ENCODE assay signal across 28 cellular contexts in the genomic region with DNA sequence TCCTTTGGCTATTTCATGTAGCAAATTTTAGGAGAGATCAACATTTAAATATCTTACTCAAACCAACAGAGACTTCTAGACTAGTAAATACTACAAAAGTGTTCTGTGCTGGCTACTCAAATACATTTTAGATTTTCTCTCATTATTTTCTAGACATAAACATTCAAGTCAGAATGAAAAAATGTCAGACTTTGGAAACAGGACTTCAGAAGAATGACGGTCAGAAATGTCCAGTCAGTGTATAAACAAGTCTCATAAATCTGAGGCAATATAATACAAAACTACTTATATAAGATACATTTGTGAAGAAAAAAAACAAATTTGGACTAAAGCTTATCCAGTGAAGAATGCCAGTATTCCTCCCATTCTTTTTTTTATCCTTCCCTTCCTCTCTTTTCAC. TPM values are rescaled to one million over a fixed set of nuclear protein-coding genes. Genes with fewer than 3 reads are reported as not detected.
DNase-seq lines count a peak whose midpoint lies in the region; ATAC-seq, FAIRE-seq and TF ChIP-seq lines count a peak whose summit lies in the region.
"Had no signal": no experiment of that assay in that cellular context is flagged by ENCODE, and none has a peak within 500 bp of the region (broad histone marks: within the 10 kb centered on the region; RNA-seq: fewer than 3 reads in every experiment).

No MANE protein-coding gene starts in this region.

- H3K27me3 Mint-ChIP-seq in MCF 10A (ENCODE audit: insufficient read depth, unreplicated experiment) (peaks cover 5% of the 10 kb centered on the region), astrocyte (ENCODE audit: low read depth, unreplicated experiment) (no peaks in the 10 kb centered on the region), osteocyte (ENCODE audit: unreplicated experiment) (peaks cover 8% of the 10 kb centered on the region)
- H3K27me3 Mint-ChIP-seq: CD4-positive, alpha-beta T cell had no signal

- CTCF ChIA-PET in MCF 10A (lab: Yijun Ruan, JAX), result interaction anchor here (0.8 to 1.3 kb wide), 3 partner anchors 153 to 376 kb away, joined by 3 to 5 read pairs (median 4); no protein-coding TSS in a partner anchor

- H3K36me3 Mint-ChIP-seq in MCF 10A (ENCODE audit: insufficient read depth, unreplicated experiment) (peaks cover 5% of the 10 kb centered on the region), astrocyte (ENCODE audit: low read depth, unreplicated experiment) (no peaks in the 10 kb centered on the region), osteocyte (ENCODE audit: unreplicated experiment) (no peaks in the 10 kb centered on the region)

- DNase-seq in MCF 10A (ENCODE audit: unreplicated experiment) (no peak), breast epithelium (ENCODE audit: low spot score in 2 of 2) (no peak), astrocyte (ENCODE audit: low read depth) (no peak), iris pigment epithelial cell (ENCODE audit: low read depth) (peak; percentile 77), vagina (ENCODE audit: extremely low spot score in 2 of 2) (no peak), kidney glomerular epithelial cell (lab: John Stamatoyannopoulos, UW) (no peak), osteocyte (ENCODE audit: extremely low spot score, unreplicated experiment) (no peak)
- DNase-seq: 8988T; AML-193; CD4-positive, alpha-beta T cell; DMS53; GDM1; Kasumi-1; MV-4-11; NCI-H1105; NCI-H1436 treated with DMSO at 0.1 percent for 48 hours; NCI-H1930; NCI-H446; NCI-H524 treated with DMSO at 0.1 percent for 48 hours; NCI-H774; PC-3 had no signal

- H3K9me3 ChIP-seq in breast epithelium (no peaks in the 10 kb centered on the region), astrocyte (ENCODE audit: insufficient read depth, low read depth, low read length) (no peaks in the 10 kb centered on the region), vagina (no peaks in the 10 kb centered on the region)

- H3K4me3 ChIP-seq in breast epithelium (no peak overlapping the region), astrocyte (ENCODE audit: insufficient read depth, low read depth, low read length) (no peak overlapping the region), vagina (no peak overlapping the region)
- H3K4me3 ChIP-seq: BLaER1 treated with 17β-estradiol and CSF1 and Interleukin-3, amounts not matched to agents 10 nM and 100 nM; GM12878; K562 had no signal

- H3K79me2 ChIP-seq in astrocyte (ENCODE audit: insufficient read depth, low read length), result no peaks in the 10 kb centered on the region

- H3K27ac Mint-ChIP-seq in MCF 10A (ENCODE audit: low read depth, unreplicated experiment) (peak overlapping the region; percentile 17), astrocyte (ENCODE audit: unreplicated experiment) (no peak overlapping the region), osteocyte (ENCODE audit: unreplicated experiment) (no peak overlapping the region)
- H3K27ac Mint-ChIP-seq: CD4-positive, alpha-beta T cell had no signal

- peaks cover 16% of the 10 kb centered on the region for H3K4me1 Mint-ChIP-seq in MCF 10A (ENCODE audit: insufficient read depth, unreplicated experiment)
- no peaks in the 10 kb centered on the region for H3K4me1 Mint-ChIP-seq in astrocyte (ENCODE audit: low read depth, unreplicated experiment)
- peaks cover 5% of the 10 kb centered on the region for H3K4me1 Mint-ChIP-seq in osteocyte (ENCODE audit: unreplicated experiment)

- peak overlapping the region; percentile 20 for H3K4me2 ChIP-seq in astrocyte (ENCODE audit: low read length)
- H3K4me2 ChIP-seq: BLaER1 treated with 17β-estradiol and CSF1 and Interleukin-3, amounts not matched to agents 10 nM and 100 nM had no signal

- H4K20me1 ChIP-seq in astrocyte (ENCODE audit: insufficient read depth, low read length), result no peaks in the 10 kb centered on the region
- H4K20me1 ChIP-seq: BLaER1 treated with 17β-estradiol and CSF1 and Interleukin-3, amounts not matched to agents 10 nM and 100 nM had no signal

- no peak overlapping the region for H3K9ac ChIP-seq in astrocyte (ENCODE audit: low read length)
- H3K9ac ChIP-seq: BLaER1 treated with 17β-estradiol and CSF1 and Interleukin-3, amounts not matched to agents 10 nM and 100 nM had no signal

- no peak overlapping the region for H2AFZ ChIP-seq in astrocyte (ENCODE audit: low read depth, low read length)

- no peak for FAIRE-seq in astrocyte (lab: Jason Lieb, UNC)
- FAIRE-seq: GM12878, HepG2, K562 had no signal

- TF ChIP-seq CTCF in MCF 10A (IDR thresholded peaks at IDR 0.05; ENCODE audit: unreplicated experiment) (no peak), breast epithelium (IDR thresholded peaks at IDR 0.05) (no peak), astrocyte (IDR thresholded peaks at IDR 0.05; ENCODE audit: insufficient read depth, low read depth, low read length) (no peak), vagina (IDR thresholded peaks at IDR 0.05) (no peak), osteocyte (IDR thresholded peaks at IDR 0.05) (no peak)

- H3K9me3 Mint-ChIP-seq in MCF 10A (ENCODE audit: unreplicated experiment), result peaks cover 22% of the 10 kb centered on the region
- peaks cover 2% of the 10 kb centered on the region for H3K9me3 Mint-ChIP-seq in astrocyte (ENCODE audit: unreplicated experiment)
- peaks cover 1% of the 10 kb centered on the region for H3K9me3 Mint-ChIP-seq in osteocyte (ENCODE audit: unreplicated experiment)
- H3K9me3 Mint-ChIP-seq: CD4-positive, alpha-beta T cell had no signal

- no peak for ATAC-seq in GM19452 (IDR thresholded peaks at IDR 0.05; ENCODE audit: unreplicated experiment)
- ATAC-seq: GM12878, HepG2, K562, PC-3 had no signal

- H3K27ac ChIP-seq in breast epithelium (no peak overlapping the region), astrocyte (ENCODE audit: low read depth, low read length) (no peak overlapping the region), vagina (peak overlapping the region; percentile 44)
- H3K27ac ChIP-seq: BLaER1 treated with 17β-estradiol and CSF1 and Interleukin-3, amounts not matched to agents 10 nM and 100 nM had no signal

- POLR2A ChIA-PET in MCF 10A (lab: Yijun Ruan, JAX), result interaction anchor here (0.6 to 1.3 kb wide), 7 partner anchors 88 to 1818 kb away, joined by 3 to 4 read pairs (median 3); no protein-coding TSS in a partner anchor

- intact Hi-C loops in MCF 10A (cut with micrococcal nuclease) (loop anchor here (10.0 kb wide), 1 partner anchor 402 kb away; no protein-coding TSS in a partner anchor), breast epithelium (cut with DNase I; ENCODE audit: low total_unique reads) (loop anchor here (10.0 kb wide), 1 partner anchor 1582 kb away; no protein-coding TSS in a partner anchor), vagina (cut with DNase I) (loop anchor here (10.0 kb wide), 2 partner anchors 152 to 692 kb away; a partner anchor contains a TSS)

- H3K4me3 Mint-ChIP-seq in MCF 10A (ENCODE audit: unreplicated experiment) (no peak overlapping the region), astrocyte (ENCODE audit: unreplicated experiment) (no peak overlapping the region), osteocyte (ENCODE audit: unreplicated experiment) (no peak overlapping the region)
- H3K4me3 Mint-ChIP-seq: CD4-positive, alpha-beta T cell had no signal

- BruUV-seq in MCF 10A (replicated peaks; lab: Mats Ljungman, UMichigan), result no TSS peak

- H3K36me3 ChIP-seq in breast epithelium, result no peaks in the 10 kb centered on the region
- no peaks in the 10 kb centered on the region for H3K36me3 ChIP-seq in astrocyte (ENCODE audit: insufficient read depth, low read length)
- H3K36me3 ChIP-seq in vagina, result no peaks in the 10 kb centered on the region
- H3K36me3 ChIP-seq: BLaER1 treated with 17β-estradiol and CSF1 and Interleukin-3, amounts not matched to agents 10 nM and 100 nM had no signal

- H3K4me1 ChIP-seq in breast epithelium, result no peaks in the 10 kb centered on the region
- peaks cover 4% of the 10 kb centered on the region for H3K4me1 ChIP-seq in astrocyte (ENCODE audit: insufficient read depth, low read length)
- H3K4me1 ChIP-seq in vagina, result no peaks in the 10 kb centered on the region

- H3K27me3 ChIP-seq in breast epithelium (no peaks in the 10 kb centered on the region), astrocyte (ENCODE audit: insufficient read depth, low read length) (no peaks in the 10 kb centered on the region), vagina (no peaks in the 10 kb centered on the region)
- H3K27me3 ChIP-seq: BLaER1 treated with 17β-estradiol and CSF1 and Interleukin-3, amounts not matched to agents 10 nM and 100 nM had no signal

- TF ChIP-seq POLR2A in breast epithelium (IDR thresholded peaks at IDR 0.05), result no peak
- TF ChIP-seq POLR2A in vagina (IDR thresholded peaks at IDR 0.05), result no peak

RNA-seq across cellular contexts. Expression of a gene that starts 25.9 kb away (rescaled TPM):
- total RNA-seq in MCF 10A (2022) (not detected in 2 replicates), breast epithelium (10 to 100 TPM; 27.9 to 32.1 (median 29.1) TPM), astrocyte (6.9 and 9.2 TPM in 2 replicates), vagina (13.3 TPM), osteocyte (1.7 and 3.9 TPM in 2 replicates)
- total RNA-seq: HepG2, PC-3 had no signal

RNA-seq across cellular contexts. Expression of a gene that starts 29.3 kb away (rescaled TPM):
- total RNA-seq in MCF 10A (2022), result not detected in 2 replicates
- 1 to 10 TPM in 1 of 3 donors, under 1 TPM in 2; 0.32 to 2.5 (median 0.33) TPM for total RNA-seq in breast epithelium
- total RNA-seq in astrocyte, result not detected in 2 replicates
- total RNA-seq in vagina, result not detected
- not detected in 2 replicates for total RNA-seq in osteocyte
- total RNA-seq: CD4-positive, alpha-beta T cell; HepG2; HT1080; K562; M059J; PC-3 had no signal
